Comparison of ENCODE assay signal across 8 cellular contexts in genomic region chr18:36067118-36067957, GRCh38. TPM values are rescaled to one million over a fixed set of nuclear protein-coding genes. Genes with fewer than 3 reads are reported as not detected.
A peak's percentile ranks its signal among the peaks of the same experiment; 100 is the strongest.
DNase-seq lines count a peak whose midpoint lies in the region; ATAC-seq and TF ChIP-seq lines count a peak whose summit lies in the region.

Gene RPRD1A (minus strand): TSS chr18:36067559. CDS start chr18:36067404, 155 bp downstream.

- H3K9me3 ChIP-seq in breast epithelium: no peaks in the 10 kb centered on the region
- H3K9me3 ChIP-seq in iPS-18c (ENCODE audit: control insufficient read depth, insufficient read depth, low read length): no peaks in the 10 kb centered on the region

- H3K4me1 ChIP-seq in ACC112 (ENCODE audit: control insufficient read depth, insufficient read depth, low read length, unreplicated experiment) (peaks cover 8% of the 10 kb centered on the region), breast epithelium (no peaks in the 10 kb centered on the region)

- peak; percentile 81 for ATAC-seq in GM18870 (IDR thresholded peaks at IDR 0.05; ENCODE audit: unreplicated experiment)
- ATAC-seq in HG03135 (IDR thresholded peaks at IDR 0.05; ENCODE audit: unreplicated experiment): peak; percentile 96

- H3K27me3 ChIP-seq in ACC112 (ENCODE audit: insufficient read depth, low read length) (no peaks in the 10 kb centered on the region), breast epithelium (no peaks in the 10 kb centered on the region)

- H3K4me3 ChIP-seq in ACC112 (ENCODE audit: low read depth, low read length): peak within 1 kb of the TSS; percentile 82
- peak within 1 kb of the TSS; percentile 83 to 96 (median 88) for H3K4me3 ChIP-seq in breast epithelium
- peak within 1 kb of the TSS; percentile 96 for H3K4me3 ChIP-seq in iPS-18c (ENCODE audit: insufficient read depth, low read depth, low read length)
- H3K4me3 ChIP-seq in skin epidermis: peak within 1 kb of the TSS; percentile 66 to 92 (median 84)

- H3K79me2 ChIP-seq in ACC112 (ENCODE audit: control insufficient read depth, insufficient read depth, low read length, unreplicated experiment): peaks cover 49% of the 10 kb centered on the region

- no peaks in the 10 kb centered on the region for H3K36me3 ChIP-seq in ACC112 (ENCODE audit: insufficient read depth, low read length)
- no peaks in the 10 kb centered on the region for H3K36me3 ChIP-seq in breast epithelium

- intact Hi-C loops in breast epithelium (cut with DNase I; ENCODE audit: low total_unique reads): no loop called here

- peak within 1 kb of the TSS; percentile 85 for H2AFZ ChIP-seq in ACC112 (ENCODE audit: low read length, unreplicated experiment)

- peak; percentile 33 for TF ChIP-seq POLR2A in breast epithelium (IDR thresholded peaks at IDR 0.05)

- peak within 1 kb of the TSS; percentile 88 for H3K27ac ChIP-seq in ACC112 (ENCODE audit: low read depth, low read length)
- peak within 1 kb of the TSS; percentile 93 for H3K27ac ChIP-seq in VCaP
- H3K27ac ChIP-seq in breast epithelium: peak within 1 kb of the TSS; percentile 93 to 98
- peak within 1 kb of the TSS; percentile 47 to 94 (median 84) for H3K27ac ChIP-seq in skin epidermis

- no peak for TF ChIP-seq CTCF in VCaP (conservative IDR thresholded peaks at IDR 0.05)
- no peak for TF ChIP-seq CTCF in breast epithelium (IDR thresholded peaks at IDR 0.05)

- DNase-seq in NCI-H2196 treated with DMSO at 0.1 percent for 48 hours (lab: John Stamatoyannopoulos, UW; ENCODE audit: unreplicated experiment) (peak; percentile 78), breast epithelium (ENCODE audit: low spot score in 2 of 2) (peak; percentile 94 to 99)

RNA-seq across cellular contexts. Expression of gene RPRD1A, which starts in this region (rescaled TPM):
- total RNA-seq in breast epithelium: 10 to 100 TPM; 51.5 to 76.8 (median 59.3) TPM

Comparison
In these comparisons a context has a peak if more than half of its experiments do, and no peak if none do; other contexts are left out.
1. Peak in every context shown above with its lines: DNase-seq, ATAC-seq, H3K4me3 ChIP-seq and H3K27ac ChIP-seq.